ENCODE assay signal across 15 cellular contexts in the genomic region with DNA sequence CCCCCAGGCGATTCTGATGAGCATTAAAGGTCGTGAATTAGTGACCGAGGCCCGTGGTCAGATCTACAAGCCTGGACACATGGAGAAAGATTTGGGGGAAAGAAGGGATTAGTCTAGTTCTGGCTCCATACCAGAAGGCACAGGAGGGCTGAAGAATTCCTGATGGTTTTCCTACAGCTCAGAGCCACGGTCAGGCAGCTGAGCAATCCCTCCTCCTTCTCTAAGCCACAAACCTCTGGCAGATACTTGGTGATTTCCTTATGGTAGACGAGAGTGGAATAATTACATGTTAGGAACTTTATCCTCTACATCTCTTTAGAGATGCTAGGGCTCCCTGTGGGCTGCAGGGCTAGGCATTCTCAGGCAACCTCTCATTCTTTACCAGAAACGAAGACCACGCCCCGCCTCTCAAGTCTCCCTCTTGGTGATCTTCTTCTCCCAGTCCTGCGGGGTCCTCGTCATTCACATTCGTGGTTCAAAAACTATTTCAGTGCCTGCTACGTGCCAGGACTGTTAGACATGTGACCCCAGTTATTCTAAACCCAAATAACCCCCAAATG. TPM values are rescaled to one million over a fixed set of nuclear protein-coding genes. Genes with fewer than 3 reads are reported as not detected.
A peak's percentile ranks its signal among the peaks of the same experiment; 100 is the strongest.
DNase-seq lines count a peak whose midpoint lies in the region; ATAC-seq and TF ChIP-seq lines count a peak whose summit lies in the region.
"Had no signal": no experiment of that assay in that cellular context is flagged by ENCODE, and none has a peak within 500 bp of the region (broad histone marks: within the 10 kb centered on the region; RNA-seq: fewer than 3 reads in every experiment).

No MANE protein-coding gene starts in this region.

- H3K18ac ChIP-seq in trophoblast cell (ENCODE audit: low read length): no peak overlapping the region

- H3K27ac ChIP-seq in GM23338 (ENCODE audit: low read depth) (no peak overlapping the region), WERI-Rb-1 (peak overlapping the region; percentile 33), trophoblast cell (ENCODE audit: low read depth, low read length) (no peak overlapping the region)

- H3K36me3 Mint-ChIP-seq in GM23338 (ENCODE audit: low read depth) (no peaks in the 10 kb centered on the region), Caco-2 (ENCODE audit: insufficient read depth, unreplicated experiment) (no peaks in the 10 kb centered on the region)
- H3K36me3 Mint-ChIP-seq: CD4-positive, alpha-beta memory T cell had no signal

- no peak overlapping the region for H2BK5ac ChIP-seq in trophoblast cell (ENCODE audit: low read depth, low read length, poor library complexity)

- no peaks in the 10 kb centered on the region for H3K9me2 ChIP-seq in GM23338 (ENCODE audit: insufficient read depth)

- no peak overlapping the region for H2AK5ac ChIP-seq in trophoblast cell (ENCODE audit: low read length)

- H4K8ac ChIP-seq in trophoblast cell (ENCODE audit: low read depth, low read length): no peak overlapping the region

- H3K4me1 ChIP-seq in GM23338 (ENCODE audit: insufficient read depth) (no peaks in the 10 kb centered on the region), trophoblast cell (ENCODE audit: control insufficient read depth in 1 of 2, insufficient read depth in 2 of 2, low read length in 2 of 2) (no peaks in the 10 kb centered on the region), Caco-2 (no peaks in the 10 kb centered on the region)
- H3K4me1 ChIP-seq: HAP-1 had no signal

- CTCF ChIA-PET in Caco-2 (lab: Charles Lee): no interaction called here

- H3K79me1 ChIP-seq in trophoblast cell (ENCODE audit: low read length): no peaks in the 10 kb centered on the region

- H3K4me2 ChIP-seq in GM23338: no peak overlapping the region
- no peak overlapping the region for H3K4me2 ChIP-seq in trophoblast cell (ENCODE audit: low read length)

- H3K9ac ChIP-seq in trophoblast cell (ENCODE audit: low read length): no peak overlapping the region

- no peak overlapping the region for H3K27ac Mint-ChIP-seq in GM23338
- H3K27ac Mint-ChIP-seq in Caco-2 (ENCODE audit: unreplicated experiment): no peak overlapping the region
- H3K27ac Mint-ChIP-seq: CD4-positive, alpha-beta memory T cell; HFFc6 had no signal

- H3K27me3 ChIP-seq in GM23338 (ENCODE audit: insufficient read depth) (no peaks in the 10 kb centered on the region), WERI-Rb-1 (ENCODE audit: insufficient read depth, low read depth, severe bottlenecking) (no peaks in the 10 kb centered on the region), trophoblast cell (ENCODE audit: insufficient read depth, low read length) (no peaks in the 10 kb centered on the region), Caco-2 (replicated peaks; ENCODE audit: control insufficient read depth, insufficient read depth, low read length) (no peaks in the 10 kb centered on the region)

- H3K79me2 ChIP-seq in GM23338 (replicated peaks; ENCODE audit: insufficient read depth): no peaks in the 10 kb centered on the region
- H3K79me2 ChIP-seq in trophoblast cell (ENCODE audit: control insufficient read depth, insufficient read depth, low read length, poor library complexity): no peaks in the 10 kb centered on the region

- BruUV-seq in Caco-2 (replicated peaks; lab: Mats Ljungman, UMichigan): no TSS peak

- H3K9me3 Mint-ChIP-seq in GM23338: no peaks in the 10 kb centered on the region
- H3K9me3 Mint-ChIP-seq in Caco-2 (ENCODE audit: unreplicated experiment): peaks cover 9% of the 10 kb centered on the region
- H3K9me3 Mint-ChIP-seq: CD4-positive, alpha-beta memory T cell; HFFc6 had no signal

- DNase-seq in EH (ENCODE audit: low read depth) (peak; percentile 30), GM23338 (ENCODE audit: low spot score) (no peak), WERI-Rb-1 (peak; percentile 35), trophoblast cell (peak; percentile 64 to 65), Caco-2 (no peak), NCI-H510A treated with DMSO at 0.1 percent for 48 hours (lab: John Stamatoyannopoulos, UW) (no peak)
- DNase-seq: C1 segment of cervical spinal cord; CD4-positive, alpha-beta memory T cell; COR-L47; DMS153; DMS79; GF-D8; GOT3; HFFc6 had no signal

- no peak overlapping the region for H2BK120ac ChIP-seq in trophoblast cell (ENCODE audit: insufficient read depth, low read length, poor library complexity)

- H2AFZ ChIP-seq in GM23338 (peak overlapping the region; percentile 20; the same call in 1 of the 2 replicates), trophoblast cell (ENCODE audit: insufficient read depth, low read length, poor library complexity) (no peak overlapping the region)

- TF ChIP-seq CTCF in GM23338 (conservative IDR thresholded peaks at IDR 0.05; ENCODE audit: low read depth in 2 of 2): no peak
- no peak for TF ChIP-seq CTCF in WERI-Rb-1 (IDR thresholded peaks at IDR 0.05; ENCODE audit: low read depth, low read length)
- TF ChIP-seq CTCF in Caco-2 (IDR thresholded peaks at IDR 0.05; ENCODE audit: insufficient read depth in 1 of 2, low read depth in 1 of 2, low read length in 1 of 2, severe bottlenecking in 1 of 2, unreplicated experiment in 1 of 2): no peak

- POLR2A ChIA-PET in Caco-2 (lab: Charles Lee): no interaction called here

- no peak overlapping the region for H3K23ac ChIP-seq in trophoblast cell (ENCODE audit: low read length)

- WGBS in trophoblast cell (ENCODE audit: extremely low coverage, insufficient coverage, insufficient read length): no CpG with 5 or more reads among the region's 13 CpGs

- no peaks in the 10 kb centered on the region for H3K9me3 ChIP-seq in WERI-Rb-1 (ENCODE audit: severe bottlenecking)
- H3K9me3 ChIP-seq in trophoblast cell (ENCODE audit: insufficient read depth, low read depth, low read length): peaks cover 2% of the 10 kb centered on the region
- H3K9me3 ChIP-seq in Caco-2: no peaks in the 10 kb centered on the region
- H3K9me3 ChIP-seq: HAP-1 had no signal

- H2BK12ac ChIP-seq in trophoblast cell (ENCODE audit: low read length): no peak overlapping the region

- no peaks in the 10 kb centered on the region for H3F3A ChIP-seq in GM23338 (replicated peaks; ENCODE audit: low read depth)

- H4K12ac ChIP-seq in trophoblast cell (ENCODE audit: low read depth, low read length): no peak overlapping the region

- no peaks in the 10 kb centered on the region for H3K36me3 ChIP-seq in GM23338 (ENCODE audit: insufficient read depth)
- H3K36me3 ChIP-seq in WERI-Rb-1: no peaks in the 10 kb centered on the region
- H3K36me3 ChIP-seq in trophoblast cell (ENCODE audit: control insufficient read depth in 1 of 2, insufficient read depth in 2 of 2, low read length in 2 of 2): no peaks in the 10 kb centered on the region
- H3K36me3 ChIP-seq in Caco-2 (ENCODE audit: control insufficient read depth, insufficient read depth, low read length): no peaks in the 10 kb centered on the region
- H3K36me3 ChIP-seq: HAP-1 had no signal

- no peak overlapping the region for H3K14ac ChIP-seq in trophoblast cell (ENCODE audit: low read length)

- H3K27me3 Mint-ChIP-seq in GM23338 (ENCODE audit: insufficient read depth, low read depth, poor library complexity): peaks cover 1% of the 10 kb centered on the region
- H3K27me3 Mint-ChIP-seq in Caco-2 (ENCODE audit: insufficient read depth, unreplicated experiment): peaks cover 18% of the 10 kb centered on the region

- no peaks in the 10 kb centered on the region for H4K20me1 ChIP-seq in GM23338 (replicated peaks; ENCODE audit: insufficient read depth)

- H3K4me3 Mint-ChIP-seq in GM23338: no peak overlapping the region
- no peak overlapping the region for H3K4me3 Mint-ChIP-seq in Caco-2 (ENCODE audit: unreplicated experiment)
- H3K4me3 Mint-ChIP-seq: CD4-positive, alpha-beta memory T cell; HFFc6 had no signal

- intact Hi-C loops in Caco-2 (cut with micrococcal nuclease; ENCODE audit: unreplicated experiment): no loop called here

- no peak overlapping the region for H4K91ac ChIP-seq in trophoblast cell (ENCODE audit: low read depth, low read length)

- no peak overlapping the region for H3K4me3 ChIP-seq in GM23338
- H3K4me3 ChIP-seq in WERI-Rb-1 (ENCODE audit: low read depth, low read length): peak overlapping the region; percentile 17; the same call in 1 of the 2 replicates
- H3K4me3 ChIP-seq in trophoblast cell (ENCODE audit: low read depth, low read length): no peak overlapping the region
- H3K4me3 ChIP-seq in Caco-2 (ENCODE audit: low read depth, low read length): no peak overlapping the region
- H3K4me3 ChIP-seq: HAP-1 had no signal

- H3K4me1 Mint-ChIP-seq in GM23338: no peaks in the 10 kb centered on the region
- no peaks in the 10 kb centered on the region for H3K4me1 Mint-ChIP-seq in Caco-2 (ENCODE audit: low read depth, unreplicated experiment)
- H3K4me1 Mint-ChIP-seq: CD4-positive, alpha-beta memory T cell had no signal

- H3K4ac ChIP-seq in trophoblast cell (ENCODE audit: low read depth, low read length): no peak overlapping the region

- ATAC-seq in GM23338: no peak

TF ChIP-seq in GM23338, 12 proteins besides CTCF, POLR2A, EP300 and RAD21 (continues in another document):
- TF ChIP-seq POLR2AphosphoS5 (IDR thresholded peaks at IDR 0.05; ENCODE audit: low read depth) (no peak), ZNF114 (CRISPR knock-in tag; IDR thresholded peaks at IDR 0.05) (no peak), JUNB (IDR thresholded peaks at IDR 0.05; ENCODE audit: unreplicated experiment) (no peak)

RNA-seq across cellular contexts. Expression of gene ZBTB18, which starts 20.5 kb away (rescaled TPM):
- total RNA-seq in GM23338 (2014; rRNA removed; shearing (Covaris generic)): 12.2 and 16.5 TPM in 2 replicates
- 5.5 and 6.7 TPM in 2 replicates for polyA plus RNA-seq in GM23338 (2016; fragmentation: Nextera tagmentation; extraction: Ambion mirVana)
- 6.7 TPM in 2 replicates for polyA plus RNA-seq in trophoblast cell (2013)
- 8.8 and 8.9 TPM in 2 replicates for total RNA-seq in Caco-2 (2022)

Comparison
In these comparisons a context has a peak if more than half of its experiments do, and no peak if none do; other contexts are left out.
1. DNase-seq: peak in EH (single experiment), WERI-Rb-1 (single experiment) and trophoblast cell (2 of 2); none in GM23338 (single experiment), Caco-2 (0 of 2) and NCI-H510A treated with DMSO at 0.1 percent for 48 hours (single experiment).